In genomic region chr11:72848846-72849466, GRCh38 we compare ENCODE assay signal across 8 cellular contexts. TPM values are rescaled to one million over a fixed set of nuclear protein-coding genes. Genes with fewer than 3 reads are reported as not detected.
DNase-seq lines count a peak whose midpoint lies in the region; TF ChIP-seq lines count a peak whose summit lies in the region.

No MANE protein-coding gene starts in this region.

- H3K27ac ChIP-seq in adrenal gland (no peak overlapping the region), tibial nerve (no peak overlapping the region)

- TF ChIP-seq CTCF in adrenal gland (IDR thresholded peaks at IDR 0.05), result peak; percentile 38 to 63 (median 58)
- TF ChIP-seq CTCF in tibial nerve (IDR thresholded peaks at IDR 0.05), result peak; percentile 38 to 57 (median 49)

- peak; percentile 6 to 57 (median 34) for DNase-seq in stimulated activated naive CD4-positive, alpha-beta T cell (lab: John Stamatoyannopoulos, UW)
- no peak for DNase-seq in stimulated activated naive CD4-positive, alpha-beta T cell treated with Interleukin-2 at 50 U/mL for 16 hours (lab: John Stamatoyannopoulos, UW)
- DNase-seq in NCI-H446 treated with DMSO at 0.1 percent for 48 hours (lab: John Stamatoyannopoulos, UW), result peak; percentile 4
- DNase-seq in adrenal gland, result peak in 4 of 7 donors; percentile 33 to 75 (median 58)
- peak; percentile 67 for DNase-seq in islet precursor cell
- peak in 1 of 2 donors; percentile 64 for DNase-seq in tibial nerve (ENCODE audit: low spot score in 2 of 2)
- DNase-seq in GOT3 (lab: John Stamatoyannopoulos, UW), result no peak
- DNase-seq in activated effector memory CD4-positive, alpha-beta T cell treated with Interleukin-2 at 50 U/mL for 16 hours, result no peak

- H3K4me3 ChIP-seq in adrenal gland (no peak overlapping the region), tibial nerve (no peak overlapping the region)

- H3K27me3 ChIP-seq in adrenal gland (no peaks in the 10 kb centered on the region), tibial nerve (no peaks in the 10 kb centered on the region)

- 64 to 70% (median 67%) methylated on average over 6 of the region's 6 CpGs for WGBS in adrenal gland, 4 donors
- WGBS in tibial nerve, 2 donors, result 68 to 73% methylated on average over 6 of the region's 6 CpGs

- intact Hi-C loops in adrenal gland (cut with DNase I), result no loop called here

- H3K9me3 ChIP-seq in adrenal gland (replicated peaks in 1 of 3) (no peaks in the 10 kb centered on the region), tibial nerve (no peaks in the 10 kb centered on the region)

- H3K4me1 ChIP-seq in adrenal gland (replicated peaks in 1 of 2) (no peaks in the 10 kb centered on the region), tibial nerve (peaks cover 0 to 10% (median 0%) of the 10 kb centered on the region in 4 donors)

- TF ChIP-seq EP300 in tibial nerve (IDR thresholded peaks at IDR 0.05), result no peak

- TF ChIP-seq POLR2A in adrenal gland (IDR thresholded peaks at IDR 0.05), result no peak
- TF ChIP-seq POLR2A in tibial nerve (IDR thresholded peaks at IDR 0.05), result no peak

- H3K36me3 ChIP-seq in adrenal gland (replicated peaks in 1 of 2) (peaks cover 0 to 15% of the 10 kb centered on the region in 2 donors), tibial nerve (peaks cover 0 to 4% (median 3%) of the 10 kb centered on the region in 3 donors)

RNA-seq across cellular contexts. Expression of gene ATG16L2, which starts 34.7 kb away (rescaled TPM):
- total RNA-seq in adrenal gland (10 to 100 TPM in 7 of 8 donors, 1 to 10 TPM in 1; 9.2 to 70.0 (median 30.6) TPM), tibial nerve (10 to 100 TPM; 26.9 to 60.0 (median 36.6) TPM)
- 100 to 1,000 TPM in 2 of 3 donors, 1 to 10 TPM in 1; 5.7 to 343 (median 129) TPM for polyA plus RNA-seq in adrenal gland

RNA-seq across cellular contexts. Expression of gene STARD10, which starts 55.1 kb away (rescaled TPM):
- total RNA-seq in adrenal gland, result 100 to 1,000 TPM; 190 to 425 (median 350) TPM
- polyA plus RNA-seq in adrenal gland, result 100 to 1,000 TPM; 261 to 668 (median 513) TPM
- 10 to 100 TPM; 19.4 to 31.5 (median 23.7) TPM for total RNA-seq in tibial nerve

Comparison
In these comparisons a context has a peak if more than half of its experiments do, and no peak if none do; other contexts are left out.
1. DNase-seq: peak in stimulated activated naive CD4-positive, alpha-beta T cell (6 of 6), NCI-H446 treated with DMSO at 0.1 percent for 48 hours (single experiment), adrenal gland (4 of 7) and islet precursor cell (single experiment); none in stimulated activated naive CD4-positive, alpha-beta T cell treated with Interleukin-2 at 50 U/mL for 16 hours (single experiment), GOT3 (single experiment) and activated effector memory CD4-positive, alpha-beta T cell treated with Interleukin-2 at 50 U/mL for 16 hours (single experiment).
2. RNA of gene STARD10, which starts 55.1 kb away (total RNA-seq): 190 to 425 TPM in adrenal gland; 19.4 to 31.5 TPM in tibial nerve; every median in the first group is over 4 times any median in the second.